9 cellular contexts compared by ENCODE assay signal in genomic region chr4:3750334-3750733, GRCh38.
"Had no signal": no experiment of that assay in that cellular context is flagged by ENCODE, and none has a peak within 500 bp of the region (broad histone marks: within the 10 kb centered on the region; RNA-seq: fewer than 3 reads in every experiment).

No MANE protein-coding gene starts in this region.

- FAIRE-seq: H54, HTR-8/SVneo had no signal

- DNase-seq: GOT3, HFFc6, Karpas-422, KBM-7 had no signal

- H3K4me3 Mint-ChIP-seq: HFFc6 had no signal

- H3K27ac Mint-ChIP-seq: HFFc6 had no signal

- H3K36me3 ChIP-seq: HAP-1 had no signal

- H3K27ac ChIP-seq: KMS-11 had no signal

- H3K9ac ChIP-seq: KMS-11 had no signal

- H3K4me2 ChIP-seq: KMS-11 had no signal

- H3K9me3 ChIP-seq: HAP-1 had no signal

- H3K4me3 ChIP-seq: HAP-1 had no signal

- ATAC-seq: HCT116 had no signal
